In genomic region chr2:230217424-230217823, GRCh38 we compare ENCODE assay signal across 1 cellular context.
A peak's percentile ranks its signal among the peaks of the same experiment; 100 is the strongest.
TF ChIP-seq lines count a peak whose summit lies in the region.

No MANE protein-coding gene starts in this region.

TF ChIP-seq in GM12878, 131 proteins besides CTCF, POLR2A, EP300 and RAD21 (continued from another document):
- TF ChIP-seq IRF4 (IDR thresholded peaks at IDR 0.05; ENCODE audit: low read depth, low read length) = 0 out of 2 replicates have a peak, but pooled peaks have one; percentile 5
- TF ChIP-seq NR2C2 (IDR thresholded peaks at IDR 0.05; ENCODE audit: borderline replicate concordance, control insufficient read depth, insufficient read length, low read depth) = no peak
- TF ChIP-seq POU2F2 (IDR thresholded peaks at IDR 0.05; ENCODE audit: borderline replicate concordance, low read depth, low read length) = no peak
- TF ChIP-seq POLR2AphosphoS2 (IDR thresholded peaks at IDR 0.05; ENCODE audit: low read depth, low read length) = no peak
- TF ChIP-seq KAT2A (conservative IDR thresholded peaks at IDR 0.05; ENCODE audit: control insufficient read depth, low read depth, low read length) = no peak
- no peak for TF ChIP-seq ZNF24 (IDR thresholded peaks at IDR 0.05)
- peak; percentile 71 for TF ChIP-seq SPI1 (IDR thresholded peaks at IDR 0.05; ENCODE audit: borderline replicate concordance, insufficient read depth, low read depth, low read length)
- TF ChIP-seq MXI1 (IDR thresholded peaks at IDR 0.05; ENCODE audit: low read depth, low read length) = no peak
- 0 out of 2 replicates have a peak, but pooled peaks have one; percentile 29 for TF ChIP-seq EED (IDR thresholded peaks at IDR 0.05; ENCODE audit: low read depth)
- TF ChIP-seq PBX3 (IDR thresholded peaks at IDR 0.05; ENCODE audit: insufficient replicate concordance, low read depth, low read length) = no peak
- TF ChIP-seq MEF2A (IDR thresholded peaks at IDR 0.05; ENCODE audit: insufficient read depth, low read depth, low read length) = no peak
- TF ChIP-seq SIX5 (IDR thresholded peaks at IDR 0.05; ENCODE audit: low read depth, low read length, severe bottlenecking) = no peak
- no peak for TF ChIP-seq DPF2 (IDR thresholded peaks at IDR 0.05)
- TF ChIP-seq IKZF1 (conservative IDR thresholded peaks at IDR 0.05) = 0 out of 2 replicates have a peak, but pooled peaks have one; percentile 13
- no peak for TF ChIP-seq RAD51 (IDR thresholded peaks at IDR 0.05)
- TF ChIP-seq GABPA (IDR thresholded peaks at IDR 0.05; ENCODE audit: low read depth) = no peak
- no peak for TF ChIP-seq SUZ12 (IDR thresholded peaks at IDR 0.05; ENCODE audit: unreplicated experiment)
- TF ChIP-seq ETV6 (conservative IDR thresholded peaks at IDR 0.05 in 1 of 2, IDR thresholded peaks at IDR 0.05 in 1 of 2; ENCODE audit: borderline replicate concordance in 1 of 2, low read depth in 1 of 2) = no peak
- TF ChIP-seq IRF3 (IDR thresholded peaks at IDR 0.05) = no peak
- TF ChIP-seq BACH1 (IDR thresholded peaks at IDR 0.05; ENCODE audit: borderline replicate concordance) = no peak
- no peak for TF ChIP-seq E2F4 (IDR thresholded peaks at IDR 0.05; ENCODE audit: low read depth, low read length)
